1 cellular context compared by ENCODE assay signal in genomic region chr19:37691881-37692504, GRCh38.
TF ChIP-seq lines count a peak whose summit lies in the region.

No MANE protein-coding gene starts in this region.

TF ChIP-seq in H1, 55 proteins besides CTCF, POLR2A, EP300 and RAD21 (continued from another document):
- TF ChIP-seq CHD7 (IDR thresholded peaks at IDR 0.05; ENCODE audit: insufficient replicate concordance, low read length), result no peak
- no peak for TF ChIP-seq CTBP2 (IDR thresholded peaks at IDR 0.05; ENCODE audit: borderline replicate concordance, insufficient read depth, insufficient read length, low read length)
- TF ChIP-seq ZNF274 (IDR thresholded peaks at IDR 0.05; ENCODE audit: borderline replicate concordance, extremely low read depth, low read length), result no peak
- TF ChIP-seq RNF2 (IDR thresholded peaks at IDR 0.05; ENCODE audit: borderline replicate concordance, low read depth, low read length, missing control alignments, poor library complexity, severe bottlenecking), result no peak
- no peak for TF ChIP-seq SP2 (IDR thresholded peaks at IDR 0.05; ENCODE audit: low read length)
- TF ChIP-seq HDAC2 (IDR thresholded peaks at IDR 0.05; ENCODE audit: borderline replicate concordance in 1 of 2, low read depth in 2 of 2, low read length in 2 of 2), result no peak; a peak in 1 of 4 replicates
- TF ChIP-seq BRCA1 (IDR thresholded peaks at IDR 0.05; ENCODE audit: low read depth, low read length), result no peak
- TF ChIP-seq EZH2 (IDR thresholded peaks at IDR 0.05; ENCODE audit: low read depth, low read length, severe bottlenecking), result no peak
- 0 out of 2 replicates have a peak, but pooled peaks have one; percentile 30 for TF ChIP-seq POLR2AphosphoS5 (IDR thresholded peaks at IDR 0.05; ENCODE audit: low read depth, low read length)
- TF ChIP-seq CBX5 (IDR thresholded peaks at IDR 0.05; ENCODE audit: low read depth, low read length), result no peak
- TF ChIP-seq TAF1 (IDR thresholded peaks at IDR 0.05; ENCODE audit: low read depth, low read length), result peak; percentile 43; the same call in 1 of the 2 replicates
- TF ChIP-seq NRF1 (IDR thresholded peaks at IDR 0.05; ENCODE audit: low read depth, low read length), result no peak
- TF ChIP-seq RBBP5 (IDR thresholded peaks at IDR 0.05; ENCODE audit: borderline replicate concordance, low read depth, low read length), result no peak
- no peak for TF ChIP-seq BACH1 (IDR thresholded peaks at IDR 0.05; ENCODE audit: low read length)
- TF ChIP-seq RFX5 (IDR thresholded peaks at IDR 0.05; ENCODE audit: borderline replicate concordance, low read depth, low read length), result no peak
- TF ChIP-seq CBX8 (IDR thresholded peaks at IDR 0.05; ENCODE audit: borderline replicate concordance, low read depth, low read length), result no peak
- TF ChIP-seq TBP (IDR thresholded peaks at IDR 0.05; ENCODE audit: low read depth, low read length), result peak; percentile 29; the same call in 1 of the 2 replicates
- no peak for TF ChIP-seq TAF7 (optimal IDR thresholded peaks at IDR 0.05; ENCODE audit: borderline replicate concordance, low read depth, low read length)
- TF ChIP-seq HDAC6 (IDR thresholded peaks at IDR 0.05; ENCODE audit: low read depth, low read length), result no peak
- no peak for TF ChIP-seq SRF (IDR thresholded peaks at IDR 0.05; ENCODE audit: low read depth, low read length)
- 0 out of 4 replicates have a peak, but pooled peaks of 1 of the 2 experiments have one; percentile 70 for TF ChIP-seq SIN3A (conservative IDR thresholded peaks at IDR 0.05 in 1 of 2, IDR thresholded peaks at IDR 0.05 in 1 of 2; ENCODE audit: low read depth in 1 of 2, low read length in 2 of 2)
- no peak for TF ChIP-seq ATF2 (IDR thresholded peaks at IDR 0.05; ENCODE audit: low read length)
- no peak for TF ChIP-seq JUND (IDR thresholded peaks at IDR 0.05; ENCODE audit: low read length)
- TF ChIP-seq SIRT6 (IDR thresholded peaks at IDR 0.05; ENCODE audit: low read length), result no peak
- no peak for TF ChIP-seq KDM1A (IDR thresholded peaks at IDR 0.05; ENCODE audit: borderline replicate concordance, low read length)
- peak; percentile 82 for TF ChIP-seq ASH2L (IDR thresholded peaks at IDR 0.05; ENCODE audit: low read length)
